Comparison of ENCODE assay signal across 19 cellular contexts in genomic region chr6:165829376-165829775, GRCh38.
DNase-seq lines count a peak whose midpoint lies in the region; ATAC-seq, FAIRE-seq and TF ChIP-seq lines count a peak whose summit lies in the region.
"Had no signal": no experiment of that assay in that cellular context is flagged by ENCODE, and none has a peak within 500 bp of the region (broad histone marks: within the 10 kb centered on the region; RNA-seq: fewer than 3 reads in every experiment).

No MANE protein-coding gene starts in this region.

- no peak for ATAC-seq in HG03432 (IDR thresholded peaks at IDR 0.05; ENCODE audit: unreplicated experiment)
- ATAC-seq: A549; CD8-positive, alpha-beta T cell; GM12878 had no signal

- peak; percentile 36 for FAIRE-seq in bronchial epithelial cell (lab: Jason Lieb, UNC)
- FAIRE-seq: A549, D721Med, G401.6, GM12878, GM12892, GM18507 had no signal

- no peak overlapping the region for H3K4me3 ChIP-seq in bronchial epithelial cell (ENCODE audit: low read depth, low read length)
- H3K4me3 ChIP-seq: A549; BLaER1 treated with 17β-estradiol and CSF1 and Interleukin-3, amounts not matched to agents 10 nM and 100 nM; GM12878 had no signal

- POLR2A ChIA-PET in GM10248 (lab: Yijun Ruan, JAX) = no interaction called here

- H3K27me3 ChIP-seq in bronchial epithelial cell (ENCODE audit: control insufficient read depth, insufficient read depth, low read length) = no peaks in the 10 kb centered on the region

- no peak for DNase-seq in bronchial epithelial cell (ENCODE audit: low read depth)
- peak; percentile 37 for DNase-seq in islet precursor cell
- DNase-seq in posterior vena cava (ENCODE audit: low spot score) = peak; percentile 54
- no peak for DNase-seq in GM10248 (ENCODE audit: extremely low spot score)
- DNase-seq: AML-193; Caco-2; Calu3; CD4-positive, alpha-beta T cell; CD8-positive, alpha-beta T cell; DMS79 treated with DMSO at 0.1 percent for 48 hours; GF-D8 had no signal

- TF ChIP-seq CTCF in bronchial epithelial cell (IDR thresholded peaks at IDR 0.05; ENCODE audit: insufficient read depth, low read length, severe bottlenecking) (no peak), GM10248 (IDR thresholded peaks at IDR 0.05; ENCODE audit: control extremely low read depth, extremely low read depth, low read depth, missing control alignments) (no peak)

- intact Hi-C loops in posterior vena cava (cut with DNase I) = no loop called here

- CTCF ChIA-PET in GM10248 (lab: Yijun Ruan, JAX) = no interaction called here

- H3K36me3 ChIP-seq in bronchial epithelial cell (ENCODE audit: control insufficient read depth, insufficient read depth, low read length) = no peaks in the 10 kb centered on the region
- H3K36me3 ChIP-seq: BLaER1 treated with 17β-estradiol and CSF1 and Interleukin-3, amounts not matched to agents 10 nM and 100 nM had no signal

Comparison
In these comparisons a context has a peak if more than half of its experiments do, and no peak if none do; other contexts are left out.
1. DNase-seq: peak in islet precursor cell (single experiment) and posterior vena cava (single experiment); none in bronchial epithelial cell (single experiment) and GM10248 (single experiment).